ENCODE assay signal across 36 cellular contexts in the genomic region with DNA sequence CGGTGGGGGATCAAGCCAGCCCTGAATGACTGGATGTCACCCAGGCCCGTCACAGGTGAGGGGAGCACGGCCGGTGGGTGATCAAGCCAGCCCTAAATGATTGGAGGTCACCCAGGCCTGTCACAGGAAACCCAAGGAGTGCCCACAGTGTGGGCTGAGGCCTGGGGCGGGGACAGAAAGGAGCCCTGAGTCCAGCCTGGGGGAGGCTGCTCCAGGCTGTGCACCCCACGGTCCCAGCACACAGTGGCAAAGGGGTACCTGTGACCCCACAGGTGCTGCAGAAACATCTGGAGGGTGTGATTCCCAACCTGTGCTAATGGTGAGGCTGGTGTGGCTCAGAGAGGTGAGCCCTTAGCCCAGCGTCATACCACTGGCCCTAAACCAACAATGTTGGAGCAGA. TPM values are rescaled to one million over a fixed set of nuclear protein-coding genes. Genes with fewer than 3 reads are reported as not detected.
"Had no signal": no experiment of that assay in that cellular context is flagged by ENCODE, and none has a peak within 500 bp of the region (broad histone marks: within the 10 kb centered on the region; RNA-seq: fewer than 3 reads in every experiment).

No MANE protein-coding gene starts in this region.

- H3K27me3 ChIP-seq: adrenal gland, SJCRH30 had no signal

- DNase-seq: activated CD4-positive, alpha-beta T cell treated with anti-CD3 and anti-CD28 coated beads for 36 hours; activated CD4-positive, alpha-beta T cell treated with anti-CD3 and anti-CD28 coated beads, Interleukin-2, amount 10 ng/mL, durations not matched to agents 7 days and 5 days; activated CD4-positive, alpha-beta T cell treated with anti-CD3 and anti-CD28 coated beads, Interleukin-2, amount 50 U/mL, for 48 hours; activated CD4-positive, CD25-positive, alpha-beta regulatory T cell; activated CD8-positive, alpha-beta T cell treated with anti-CD3 and anti-CD28 coated beads, Interleukin-2, amount 10 ng/mL, durations not matched to agents 7 days and 5 days; activated gamma-delta T cell treated with Interleukin-2 at 50 U/mL for 16 hours; activated naive CD4-positive, alpha-beta T cell treated with anti-CD3 and anti-CD28 coated beads for 36 hours; activated T-cell treated with anti-CD3 and anti-CD28 coated beads, Interleukin-2, amount 50 U/mL, for 24 hours; caudate nucleus; MM.1S; MV-4-11; NCI-H1092; NCI-H146; NCI-H187; NCI-H2029 treated with DMSO at 0.1 percent for 48 hours; NCI-H2107; NCI-H2171; NCI-H510A; NCI-H526; NCI-H748 treated with DMSO at 0.1 percent for 48 hours; NK-92 treated with Interleukin-12 subunit alpha and Interleukin-12 subunit beta, amount 100 ng/mL, for 24 hours; PC-3; RPMI8226; SHP77; SJCRH30; T1000; WERI-Rb-1 had no signal

- H3K27ac Mint-ChIP-seq: activated CD4-positive, alpha-beta T cell treated with anti-CD3 and anti-CD28 coated beads for 36 hours; activated CD4-positive, alpha-beta T cell treated with anti-CD3 and anti-CD28 coated beads, Interleukin-2, amount 10 ng/mL, durations not matched to agents 7 days and 5 days; activated CD8-positive, alpha-beta T cell treated with anti-CD3 and anti-CD28 coated beads, Interleukin-2, amount 10 ng/mL, durations not matched to agents 7 days and 5 days; activated naive CD4-positive, alpha-beta T cell treated with anti-CD3 and anti-CD28 coated beads for 36 hours; activated naive CD4-positive, alpha-beta T cell treated with anti-CD3 and anti-CD28 coated beads, Interleukin-2, amount 50 U/mL, for 72 hours; activated T-cell treated with anti-CD3 and anti-CD28 coated beads, Interleukin-2, amount 50 U/mL, for 24 hours; activated T-helper 2 cell treated with anti-CD3 and anti-CD28 coated beads, Interferon-gamma antibody, Interleukin-2, Interleukin-4, amounts not matched to agents 10 μg/mL and 5 μg/mL and 100 μg/mL, durations not matched to agents 14 hours and 24 hours and 36 hours; brain had no signal

- H3K4me1 ChIP-seq: Peyer's patch had no signal

- H3K9me3 Mint-ChIP-seq: activated T-cell treated with anti-CD3 and anti-CD28 coated beads, Interleukin-2, amount 50 U/mL, for 24 hours; activated T-helper 2 cell treated with anti-CD3 and anti-CD28 coated beads, Interferon-gamma antibody, Interleukin-2, Interleukin-4, amounts not matched to agents 10 μg/mL and 5 μg/mL and 100 μg/mL, durations not matched to agents 14 hours and 24 hours and 36 hours had no signal

- H3K4me1 Mint-ChIP-seq: brain had no signal

- H3K9me3 ChIP-seq: adrenal gland, SJCRH30 had no signal

- H3K4me3 Mint-ChIP-seq: activated CD4-positive, alpha-beta T cell treated with anti-CD3 and anti-CD28 coated beads for 36 hours; activated CD4-positive, alpha-beta T cell treated with anti-CD3 and anti-CD28 coated beads, Interleukin-2, amount 10 ng/mL, durations not matched to agents 7 days and 5 days; activated CD8-positive, alpha-beta T cell treated with anti-CD3 and anti-CD28 coated beads, Interleukin-2, amount 10 ng/mL, durations not matched to agents 7 days and 5 days; activated naive CD4-positive, alpha-beta T cell treated with anti-CD3 and anti-CD28 coated beads for 36 hours; activated T-cell treated with anti-CD3 and anti-CD28 coated beads, Interleukin-2, amount 50 U/mL, for 24 hours; brain had no signal

- H3K27ac ChIP-seq: adrenal gland, KMS-11, Peyer's patch, SJCRH30, SK-N-MC, WERI-Rb-1 had no signal

- H3K4me2 ChIP-seq: KMS-11 had no signal

- H3K36me3 ChIP-seq: adrenal gland, Peyer's patch, SJCRH30, WERI-Rb-1 had no signal

- ATAC-seq: activated CD4-positive, alpha-beta T cell treated with anti-CD3 and anti-CD28 coated beads for 36 hours; activated CD8-positive, alpha-beta T cell treated with anti-CD3 and anti-CD28 coated beads, Interleukin-2, amount 10 ng/mL, durations not matched to agents 7 days and 5 days; activated naive CD4-positive, alpha-beta T cell treated with anti-CD3 and anti-CD28 coated beads, Interleukin-2, amount 50 U/mL, for 72 hours; PC-3 had no signal

- H3K9ac ChIP-seq: KMS-11 had no signal

- H3K4me3 ChIP-seq: adrenal gland, Peyer's patch, SJCRH30, SK-N-MC had no signal

RNA-seq across cellular contexts. Expression of gene CPLX1, which starts 6.2 kb away (rescaled TPM):
- total RNA-seq: bronchial epithelial cell, LHCN-M2 had no signal
